In genomic region chr15:97652700-97653167, GRCh38 we compare ENCODE assay signal across 2 cellular contexts.
TF ChIP-seq lines count a peak whose summit lies in the region.

No MANE protein-coding gene starts in this region.

TF ChIP-seq in SK-N-SH, 30 proteins besides CTCF, POLR2A, EP300 and RAD21 (continued from another document):
- no peak for TF ChIP-seq RFX5 (IDR thresholded peaks at IDR 0.05; ENCODE audit: low read length)
- TF ChIP-seq RCOR1 (IDR thresholded peaks at IDR 0.05; ENCODE audit: low read length): no peak
- TF ChIP-seq, protein P1, sequence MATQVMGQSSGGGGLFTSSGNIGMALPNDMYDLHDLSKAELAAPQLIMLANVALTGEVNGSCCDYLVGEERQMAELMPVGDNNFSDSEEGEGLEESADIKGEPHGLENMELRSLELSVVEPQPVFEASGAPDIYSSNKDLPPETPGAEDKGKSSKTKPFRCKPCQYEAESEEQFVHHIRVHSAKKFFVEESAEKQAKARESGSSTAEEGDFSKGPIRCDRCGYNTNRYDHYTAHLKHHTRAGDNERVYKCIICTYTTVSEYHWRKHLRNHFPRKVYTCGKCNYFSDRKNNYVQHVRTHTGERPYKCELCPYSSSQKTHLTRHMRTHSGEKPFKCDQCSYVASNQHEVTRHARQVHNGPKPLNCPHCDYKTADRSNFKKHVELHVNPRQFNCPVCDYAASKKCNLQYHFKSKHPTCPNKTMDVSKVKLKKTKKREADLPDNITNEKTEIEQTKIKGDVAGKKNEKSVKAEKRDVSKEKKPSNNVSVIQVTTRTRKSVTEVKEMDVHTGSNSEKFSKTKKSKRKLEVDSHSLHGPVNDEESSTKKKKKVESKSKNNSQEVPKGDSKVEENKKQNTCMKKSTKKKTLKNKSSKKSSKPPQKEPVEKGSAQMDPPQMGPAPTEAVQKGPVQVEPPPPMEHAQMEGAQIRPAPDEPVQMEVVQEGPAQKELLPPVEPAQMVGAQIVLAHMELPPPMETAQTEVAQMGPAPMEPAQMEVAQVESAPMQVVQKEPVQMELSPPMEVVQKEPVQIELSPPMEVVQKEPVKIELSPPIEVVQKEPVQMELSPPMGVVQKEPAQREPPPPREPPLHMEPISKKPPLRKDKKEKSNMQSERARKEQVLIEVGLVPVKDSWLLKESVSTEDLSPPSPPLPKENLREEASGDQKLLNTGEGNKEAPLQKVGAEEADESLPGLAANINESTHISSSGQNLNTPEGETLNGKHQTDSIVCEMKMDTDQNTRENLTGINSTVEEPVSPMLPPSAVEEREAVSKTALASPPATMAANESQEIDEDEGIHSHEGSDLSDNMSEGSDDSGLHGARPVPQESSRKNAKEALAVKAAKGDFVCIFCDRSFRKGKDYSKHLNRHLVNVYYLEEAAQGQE (IDR thresholded peaks at IDR 0.05; ENCODE audit: low read depth, low read length): no peak
- TF ChIP-seq MEF2A (IDR thresholded peaks at IDR 0.05; ENCODE audit: borderline replicate concordance, low read depth): no peak
- TF ChIP-seq TEAD4 (IDR thresholded peaks at IDR 0.05; ENCODE audit: borderline replicate concordance, insufficient read depth): no peak
- TF ChIP-seq MXI1 (IDR thresholded peaks at IDR 0.05; ENCODE audit: low read depth, low read length): no peak
- no peak for TF ChIP-seq JUND (IDR thresholded peaks at IDR 0.05)

TF ChIP-seq in SK-N-SH treated with all-trans-retinoic acid at 6 μM for 48 hours, 23 proteins besides CTCF, POLR2A, EP300 and RAD21 (continued from another document):
- TF ChIP-seq, protein P2, sequence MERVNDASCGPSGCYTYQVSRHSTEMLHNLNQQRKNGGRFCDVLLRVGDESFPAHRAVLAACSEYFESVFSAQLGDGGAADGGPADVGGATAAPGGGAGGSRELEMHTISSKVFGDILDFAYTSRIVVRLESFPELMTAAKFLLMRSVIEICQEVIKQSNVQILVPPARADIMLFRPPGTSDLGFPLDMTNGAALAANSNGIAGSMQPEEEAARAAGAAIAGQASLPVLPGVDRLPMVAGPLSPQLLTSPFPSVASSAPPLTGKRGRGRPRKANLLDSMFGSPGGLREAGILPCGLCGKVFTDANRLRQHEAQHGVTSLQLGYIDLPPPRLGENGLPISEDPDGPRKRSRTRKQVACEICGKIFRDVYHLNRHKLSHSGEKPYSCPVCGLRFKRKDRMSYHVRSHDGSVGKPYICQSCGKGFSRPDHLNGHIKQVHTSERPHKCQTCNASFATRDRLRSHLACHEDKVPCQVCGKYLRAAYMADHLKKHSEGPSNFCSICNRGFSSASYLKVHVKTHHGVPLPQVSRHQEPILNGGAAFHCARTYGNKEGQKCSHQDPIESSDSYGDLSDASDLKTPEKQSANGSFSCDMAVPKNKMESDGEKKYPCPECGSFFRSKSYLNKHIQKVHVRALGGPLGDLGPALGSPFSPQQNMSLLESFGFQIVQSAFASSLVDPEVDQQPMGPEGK (CRISPR knock-in tag; IDR thresholded peaks at IDR 0.05; ENCODE audit: borderline replicate concordance): no peak
- no peak for TF ChIP-seq ISL1 (CRISPR knock-in tag; IDR thresholded peaks at IDR 0.05)
TF ChIP-seq in SK-N-SH treated with all-trans-retinoic acid at 6 μM for 48 hours: peak in this region for 0.
